Comparison of ENCODE assay signal across 8 cellular contexts in genomic region chrX:103211012-103211715, GRCh38. TPM values are rescaled to one million over a fixed set of nuclear protein-coding genes. Genes with fewer than 3 reads are reported as not detected.
DNase-seq lines count a peak whose midpoint lies in the region; ATAC-seq and TF ChIP-seq lines count a peak whose summit lies in the region.

No MANE protein-coding gene starts in this region.

- H3K36me3 ChIP-seq in KMS-11 (ENCODE audit: insufficient read depth) (no peaks in the 10 kb centered on the region), lung (ENCODE audit: control insufficient read depth in 2 of 2, insufficient read depth in 2 of 2, low read length in 2 of 2) (no peaks in the 10 kb centered on the region), transverse colon (no peaks in the 10 kb centered on the region)

- WGBS in lung, 2 donors, result 24 to 26% methylated on average over 7 of the region's 7 CpGs
- 26 to 100% methylated on average over 1 to 7 of the region's 7 CpGs for WGBS in transverse colon (ENCODE audit: low coverage in 1 of 2), 2 donors

- DNase-seq in activated CD4-positive, CD25-positive, alpha-beta regulatory T cell (lab: John Stamatoyannopoulos, UW), result peak in 3 of 4 experiments; percentile 1 to 5 (median 2)
- no peak for DNase-seq in activated CD4-positive, CD25-positive, alpha-beta regulatory T cell treated with anti-CD3 and anti-CD28 coated beads, Interleukin-2, amount 50 U/mL, for 72 hours
- DNase-seq in T-helper 2 cell (peak in 3 of 5 experiments; percentile 19 to 43 (median 19)), chondrocyte (ENCODE audit: low spot score) (no peak), lung (ENCODE audit: low spot score) (no peak), transverse colon (peak; percentile 38)

- H3K9me3 ChIP-seq in lung (ENCODE audit: control insufficient read depth in 2 of 2, insufficient read depth in 1 of 2, low read length in 1 of 2) (no peaks in the 10 kb centered on the region), transverse colon (no peaks in the 10 kb centered on the region)

- TF ChIP-seq CTCF in KMS-11 (conservative IDR thresholded peaks at IDR 0.05; ENCODE audit: low read depth, low read length) (peak; percentile 52), chondrocyte (IDR thresholded peaks at IDR 0.05) (peak; percentile 78), lung (IDR thresholded peaks at IDR 0.05; ENCODE audit: control extremely low read depth, extremely low read depth) (peak; percentile 25), transverse colon (IDR thresholded peaks at IDR 0.05) (peak in 4 of 5 experiments; percentile 20 to 37 (median 32))

- in situ Hi-C loops in transverse colon (cut with MboI; ENCODE audit: low pct_ligation_motif_present in 1 of 4, low pct_unique_long_range_greater_than_20kb in 1 of 4, low sequenced_read_pairs in 3 of 4), result loop anchor here in 3 of 4 donors (10.0 to 25.0 kb wide), 2 partner anchors 251 to 254 kb away; no protein-coding TSS in a partner anchor

- no peak for TF ChIP-seq EP300 in transverse colon (IDR thresholded peaks at IDR 0.05; ENCODE audit: low read depth)

- H3K27me3 Mint-ChIP-seq in chondrocyte (ENCODE audit: low read depth), result no peaks in the 10 kb centered on the region

- H3K4me2 ChIP-seq in KMS-11, result no peak overlapping the region

- H3K4me1 ChIP-seq in KMS-11 (ENCODE audit: low read depth, poor library complexity, severe bottlenecking), result no peaks in the 10 kb centered on the region
- H3K4me1 ChIP-seq in lung (ENCODE audit: control insufficient read depth in 2 of 2, insufficient read depth in 2 of 2, low read length in 2 of 2), result no peaks in the 10 kb centered on the region
- no peaks in the 10 kb centered on the region for H3K4me1 ChIP-seq in transverse colon

- H3K9me3 Mint-ChIP-seq in chondrocyte (ENCODE audit: low read depth), result peaks cover 3% of the 10 kb centered on the region

- no peak overlapping the region for H3K4me3 ChIP-seq in KMS-11 (IDR thresholded peaks at IDR 0.05; ENCODE audit: insufficient read depth, low read depth, low read length)
- no peak overlapping the region for H3K4me3 ChIP-seq in lung
- no peak overlapping the region for H3K4me3 ChIP-seq in transverse colon

- no peaks in the 10 kb centered on the region for H4K20me1 ChIP-seq in KMS-11 (ENCODE audit: insufficient read depth)

- H3K4me3 Mint-ChIP-seq in chondrocyte (ENCODE audit: unreplicated experiment), result no peak overlapping the region

- H3K36me3 Mint-ChIP-seq in chondrocyte (ENCODE audit: low read depth), result peaks cover 3% of the 10 kb centered on the region

- H3K4me1 Mint-ChIP-seq in chondrocyte (ENCODE audit: low read depth), result peaks cover 6% of the 10 kb centered on the region

- no peaks in the 10 kb centered on the region for H3K27me3 ChIP-seq in KMS-11 (ENCODE audit: insufficient read depth, low read depth)
- peaks cover 5% of the 10 kb centered on the region for H3K27me3 ChIP-seq in lung (ENCODE audit: control insufficient read depth, insufficient read depth)
- no peaks in the 10 kb centered on the region for H3K27me3 ChIP-seq in transverse colon

- H3K27ac ChIP-seq in KMS-11 (no peak overlapping the region), lung (ENCODE audit: low read depth in 1 of 2, low read length in 1 of 2) (no peak overlapping the region), transverse colon (no peak overlapping the region)

- no peaks in the 10 kb centered on the region for H3K79me2 ChIP-seq in KMS-11 (ENCODE audit: insufficient read depth, low read depth)

- TF ChIP-seq POLR2A in transverse colon (IDR thresholded peaks at IDR 0.05), result no peak

- no peak overlapping the region for H3K9ac ChIP-seq in KMS-11

- intact Hi-C loops in transverse colon (cut with DNase I; ENCODE audit: low total_unique reads), result no loop called here

- ATAC-seq in lung (ENCODE audit: insufficient read depth, low FRiP score) (no peak), GM21737 (IDR thresholded peaks at IDR 0.05; ENCODE audit: unreplicated experiment) (no peak)

- H2AFZ ChIP-seq in KMS-11 (ENCODE audit: low read depth), result peak overlapping the region; percentile 44; the same call in 1 of the 2 replicates

- H3K27ac Mint-ChIP-seq in chondrocyte (ENCODE audit: unreplicated experiment), result no peak overlapping the region

RNA-seq across cellular contexts. Expression of gene BEX4, which starts 3.7 kb away (rescaled TPM):
- total RNA-seq in chondrocyte (40.2 to 46.1 TPM (median 45.3 TPM) in 3 replicates), lung (10 to 100 TPM; 30.0 to 49.4 TPM), transverse colon (10 to 100 TPM in 3 of 4 donors, 1 to 10 TPM in 1; 4.4 to 27.5 (median 16.2) TPM)
- 10 to 100 TPM; 34.7 to 66.6 TPM for polyA plus RNA-seq in lung

RNA-seq across cellular contexts. Expression of gene TCEAL8, which starts 43.8 kb away (rescaled TPM):
- total RNA-seq in chondrocyte (81.0 to 94.3 TPM (median 84.3 TPM) in 3 replicates), lung (10 to 100 TPM; 46.4 to 86.9 TPM), transverse colon (10 to 100 TPM in 2 of 4 donors, 1 to 10 TPM in 2; 8.0 to 41.4 (median 20.8) TPM)
- 10 to 100 TPM; 40.7 to 55.0 TPM for polyA plus RNA-seq in lung

Comparison
In these comparisons a context has a peak if more than half of its experiments do, and no peak if none do; other contexts are left out.
1. DNase-seq: peak in activated CD4-positive, CD25-positive, alpha-beta regulatory T cell (3 of 4), T-helper 2 cell (3 of 5) and transverse colon (single experiment); none in activated CD4-positive, CD25-positive, alpha-beta regulatory T cell treated with anti-CD3 and anti-CD28 coated beads, Interleukin-2, amount 50 U/mL, for 72 hours (single experiment), chondrocyte (single experiment) and lung (single experiment).
2. CTCF ChIP-seq: peak in every context shown above with its lines; median percentile 78 in chondrocyte; 52 in KMS-11; 32 in transverse colon; 25 in lung.